ENCODE assay signal across 1 cellular context in genomic region chr15:59691194-59691805, GRCh38.
TF ChIP-seq lines count a peak whose summit lies in the region.

No MANE protein-coding gene starts in this region.

TF ChIP-seq in HepG2, 621 proteins besides CTCF, POLR2A, EP300 and RAD21:
- no peak for TF ChIP-seq ELF4 (CRISPR knock-in tag; IDR thresholded peaks at IDR 0.05; ENCODE audit: borderline replicate concordance)
- TF ChIP-seq ZBTB4 (CRISPR knock-in tag; IDR thresholded peaks at IDR 0.05; ENCODE audit: borderline replicate concordance): no peak
- no peak for TF ChIP-seq ZNF530 (CRISPR knock-in tag; IDR thresholded peaks at IDR 0.05; ENCODE audit: low read depth)
- no peak for TF ChIP-seq MLXIP (CRISPR knock-in tag; IDR thresholded peaks at IDR 0.05; ENCODE audit: borderline replicate concordance)
- TF ChIP-seq ZNF335 (CRISPR knock-in tag; IDR thresholded peaks at IDR 0.05): no peak
- 0 out of 2 replicates have a peak, but pooled peaks have one; percentile 33 for TF ChIP-seq ZNF362 (CRISPR knock-in tag; IDR thresholded peaks at IDR 0.05; ENCODE audit: borderline replicate concordance)
- TF ChIP-seq STAG1 (CRISPR knock-in tag; IDR thresholded peaks at IDR 0.05): peak; percentile 55
- no peak for TF ChIP-seq POGK (CRISPR knock-in tag; conservative IDR thresholded peaks at IDR 0.05)
- no peak for TF ChIP-seq ZNF275 (CRISPR knock-in tag; IDR thresholded peaks at IDR 0.05; ENCODE audit: borderline replicate concordance)
- no peak for TF ChIP-seq MED1 (CRISPR knock-in tag; IDR thresholded peaks at IDR 0.05)
- no peak for TF ChIP-seq SIN3B (IDR thresholded peaks at IDR 0.05; ENCODE audit: low read length)
- TF ChIP-seq ZNF281 (CRISPR knock-in tag; IDR thresholded peaks at IDR 0.05; ENCODE audit: borderline replicate concordance): no peak
